In genomic region chr22:46349238-46349637, GRCh38 we compare ENCODE assay signal across 21 cellular contexts.
"Had no signal": no experiment of that assay in that cellular context is flagged by ENCODE, and none has a peak within 500 bp of the region (broad histone marks: within the 10 kb centered on the region; RNA-seq: fewer than 3 reads in every experiment).

No MANE protein-coding gene starts in this region.

- H3K9me3 Mint-ChIP-seq: activated naive CD4-positive, alpha-beta T cell treated with anti-CD3 and anti-CD28 coated beads for 36 hours; activated T-cell treated with anti-CD3 and anti-CD28 coated beads, Interleukin-2, amount 50 U/mL, for 4 hours; dendritic cell treated with granulocyte-macrophage colony-stimulating factor and Interleukin-4, amounts not matched to agents 40 ng/mL and 50 ng/mL, for 4 days; neural crest cell had no signal

- H3K4me2 ChIP-seq: smooth muscle cell had no signal

- H3K27me3 ChIP-seq: breast epithelium, esophagus muscularis mucosa, gastroesophageal sphincter had no signal

- H3K9me3 ChIP-seq: breast epithelium, esophagus muscularis mucosa, gastroesophageal sphincter had no signal

- H3K4me3 ChIP-seq: breast epithelium, esophagus muscularis mucosa, gastroesophageal sphincter, smooth muscle cell had no signal

- H3K4me3 Mint-ChIP-seq: activated naive CD4-positive, alpha-beta T cell treated with anti-CD3 and anti-CD28 coated beads for 36 hours; activated T-cell treated with anti-CD3 and anti-CD28 coated beads, Interleukin-2, amount 50 U/mL, for 4 hours; dendritic cell treated with granulocyte-macrophage colony-stimulating factor and Interleukin-4, amounts not matched to agents 40 ng/mL and 50 ng/mL, for 4 days; neural crest cell had no signal

- DNase-seq: activated CD4-positive, alpha-beta T cell treated with anti-CD3 and anti-CD28 coated beads, Interleukin-2, amount 50 U/mL, for 1 hour; activated CD4-positive, CD25-positive, alpha-beta regulatory T cell treated with anti-CD3 and anti-CD28 coated beads, Interleukin-2, amount 50 U/mL, for 72 hours; activated CD8-positive, alpha-beta memory T cell treated with anti-CD3 and anti-CD28 coated beads, Interleukin-2, amount 50 U/mL, for 4 hours; activated naive CD4-positive, alpha-beta T cell treated with anti-CD3 and anti-CD28 coated beads for 36 hours; activated T-cell treated with anti-CD3 and anti-CD28 coated beads, Interleukin-2, amount 50 U/mL, for 4 hours; effector CD8-positive, alpha-beta T cell; mammary epithelial cell; stimulated activated CD4-positive, alpha-beta T cell treated with anti-CD3 and anti-CD28 coated beads, Interleukin-4, amount 100 ng/mL, for 4 hours; stimulated activated naive CD4-positive, alpha-beta T cell; SW 1271; T-helper 2 cell; trophoblast cell had no signal

- H3K27me3 Mint-ChIP-seq: dendritic cell treated with granulocyte-macrophage colony-stimulating factor and Interleukin-4, amounts not matched to agents 40 ng/mL and 50 ng/mL, for 4 days had no signal

- ATAC-seq: activated T-cell treated with anti-CD3 and anti-CD28 coated beads, Interleukin-2, amount 50 U/mL, for 4 hours; gastroesophageal sphincter; sciatic nerve had no signal

- FAIRE-seq: endothelial cell of umbilical vein had no signal

- H3K4me1 Mint-ChIP-seq: neural crest cell had no signal

- H3K27ac Mint-ChIP-seq: activated naive CD4-positive, alpha-beta T cell treated with anti-CD3 and anti-CD28 coated beads for 36 hours; dendritic cell treated with granulocyte-macrophage colony-stimulating factor and Interleukin-4, amounts not matched to agents 40 ng/mL and 50 ng/mL, for 4 days had no signal

- H3K27ac ChIP-seq: breast epithelium, esophagus muscularis mucosa, gastroesophageal sphincter, VCaP had no signal

- H3K4me1 ChIP-seq: breast epithelium, gastroesophageal sphincter had no signal
